In genomic region chr16:74667215-74667765, GRCh38 we compare ENCODE assay signal across 8 cellular contexts. TPM values are rescaled to one million over a fixed set of nuclear protein-coding genes. Genes with fewer than 3 reads are reported as not detected.
DNase-seq lines count a peak whose midpoint lies in the region; ATAC-seq and TF ChIP-seq lines count a peak whose summit lies in the region.

No MANE protein-coding gene starts in this region.

- peaks cover 9% of the 10 kb centered on the region for H3K4me1 ChIP-seq in lower lobe of right lung

- peak overlapping the region; percentile 88 for H3K4me3 Mint-ChIP-seq in dendritic cell treated with granulocyte-macrophage colony-stimulating factor and Interleukin-4, amounts not matched to agents 40 ng/mL and 50 ng/mL, for 4 days

- DNase-seq in AG20443 (ENCODE audit: low spot score) (peak; percentile 40), H7 (peak; percentile 74), T-helper 2 cell (peak in 3 of 5 experiments; percentile 14 to 61 (median 34)), lower lobe of right lung (peak; percentile 59), SKM-1 treated with dmso at 0.1 percent for 144 hours (lab: John Stamatoyannopoulos, UW; ENCODE audit: unreplicated experiment) (no peak)
- peak; percentile 23 to 24 for DNase-seq in stimulated activated CD8-positive, alpha-beta memory T cell treated with anti-CD3 and anti-CD28 coated beads, Interleukin-2, amount 100 ng/mL, for 48 hours (ENCODE audit: low read depth in 2 of 2)

- ATAC-seq in lower lobe of right lung (peak in 1 of 2 donors; percentile 22), HG02642 (IDR thresholded peaks at IDR 0.05; ENCODE audit: poor library complexity, unreplicated experiment) (no peak)

- TF ChIP-seq CTCF in lower lobe of right lung (IDR thresholded peaks at IDR 0.05), result no peak

- H3K9me3 ChIP-seq in lower lobe of right lung, result no peaks in the 10 kb centered on the region

- peak overlapping the region; percentile 53 for H3K27ac Mint-ChIP-seq in dendritic cell treated with granulocyte-macrophage colony-stimulating factor and Interleukin-4, amounts not matched to agents 40 ng/mL and 50 ng/mL, for 4 days

- peaks cover 37% of the 10 kb centered on the region for H3K4me1 Mint-ChIP-seq in dendritic cell treated with granulocyte-macrophage colony-stimulating factor and Interleukin-4, amounts not matched to agents 40 ng/mL and 50 ng/mL, for 4 days (ENCODE audit: low read depth)

- H3K9me3 Mint-ChIP-seq in dendritic cell treated with granulocyte-macrophage colony-stimulating factor and Interleukin-4, amounts not matched to agents 40 ng/mL and 50 ng/mL, for 4 days, result no peaks in the 10 kb centered on the region

- no peaks in the 10 kb centered on the region for H3K27me3 ChIP-seq in H7 (ENCODE audit: control insufficient read depth, insufficient read depth, low read length)
- no peaks in the 10 kb centered on the region for H3K27me3 ChIP-seq in lower lobe of right lung (ENCODE audit: low read depth)

- H3K36me3 ChIP-seq in H7 (replicated peaks; ENCODE audit: control insufficient read depth, insufficient read depth, low read length) (peaks cover 21% of the 10 kb centered on the region), lower lobe of right lung (peaks cover 31% of the 10 kb centered on the region)

- H3K36me3 Mint-ChIP-seq in dendritic cell treated with granulocyte-macrophage colony-stimulating factor and Interleukin-4, amounts not matched to agents 40 ng/mL and 50 ng/mL, for 4 days (ENCODE audit: low read depth), result peaks cover 50% of the 10 kb centered on the region

- H3K27me3 Mint-ChIP-seq in dendritic cell treated with granulocyte-macrophage colony-stimulating factor and Interleukin-4, amounts not matched to agents 40 ng/mL and 50 ng/mL, for 4 days, result no peaks in the 10 kb centered on the region

- no peak overlapping the region for H3K27ac ChIP-seq in lower lobe of right lung

- H3K4me3 ChIP-seq in H7 (ENCODE audit: insufficient read depth, low read depth, low read length) (peak overlapping the region; percentile 54), lower lobe of right lung (peak overlapping the region; percentile 94)

- intact Hi-C loops in dendritic cell treated with granulocyte-macrophage colony-stimulating factor and Interleukin-4, amounts not matched to agents 40 ng/mL and 50 ng/mL, for 4 days (cut with micrococcal nuclease), result loop anchor here (2.0 kb wide), 1 partner anchor 34 kb away; the partner anchor contains the start of gene MLKL
- intact Hi-C loops in lower lobe of right lung (cut with DNase I), result no loop called here

RNA-seq across cellular contexts. Expression of gene RFWD3, which starts 0.6 kb away (rescaled TPM):
- 75.9 and 76.3 TPM in 2 replicates for total RNA-seq in H7 (2014; rRNA removed; shearing (Covaris generic))
- 22.5 TPM for total RNA-seq in lower lobe of right lung

RNA-seq across cellular contexts. Expression of gene MLKL, which starts 33.4 kb away (rescaled TPM):
- 0.59 and 1.3 TPM in 2 replicates for total RNA-seq in H7 (2014; rRNA removed; shearing (Covaris generic))
- total RNA-seq in lower lobe of right lung, result 36.7 TPM

Comparison
In these comparisons a context has a peak if more than half of its experiments do, and no peak if none do; other contexts are left out.
1. RNA of gene MLKL, which starts 33.4 kb away (total RNA-seq): 36.7 TPM in lower lobe of right lung (single experiment); 0.59 to 1.3 TPM in H7; every median in the first group is over 10 times any median in the second.